Comparison of ENCODE assay signal across 7 cellular contexts in genomic region chr2:11778923-11779757, GRCh38. TPM values are rescaled to one million over a fixed set of nuclear protein-coding genes. Genes with fewer than 3 reads are reported as not detected.
DNase-seq lines count a peak whose midpoint lies in the region; ATAC-seq, FAIRE-seq and TF ChIP-seq lines count a peak whose summit lies in the region.

No MANE protein-coding gene starts in this region.

- TF ChIP-seq POLR2A in GM12891 (IDR thresholded peaks at IDR 0.05; ENCODE audit: low read depth, low read length), result no peak
- no peak for TF ChIP-seq POLR2A in HCT116 (IDR thresholded peaks at IDR 0.05; ENCODE audit: borderline replicate concordance, extremely low read depth, insufficient read depth, insufficient read length)
- TF ChIP-seq POLR2A in gastrocnemius medialis (IDR thresholded peaks at IDR 0.05), result no peak

- H3K9me3 ChIP-seq in HCT116 (ENCODE audit: control insufficient read depth in 1 of 2, insufficient read depth in 1 of 2, low read depth in 1 of 2, low read length in 2 of 2) (no peaks in the 10 kb centered on the region), MM.1S (replicated peaks; ENCODE audit: insufficient read depth, low read length) (no peaks in the 10 kb centered on the region), right cardiac atrium (ENCODE audit: control insufficient read depth, low read length) (no peaks in the 10 kb centered on the region), gastrocnemius medialis (no peaks in the 10 kb centered on the region)

- peak; percentile 98 for TF ChIP-seq RAD21 in HCT116 (IDR thresholded peaks at IDR 0.05; ENCODE audit: low read depth)

- peak; percentile 87 to 96 (median 96) for TF ChIP-seq CTCF in HCT116 (IDR thresholded peaks at IDR 0.05 in 2 of 3, conservative IDR thresholded peaks at IDR 0.05 in 1 of 3; ENCODE audit: borderline replicate concordance in 1 of 3, insufficient read depth in 1 of 3, low read depth in 2 of 3, low read length in 2 of 3)
- TF ChIP-seq CTCF in MM.1S (IDR thresholded peaks at IDR 0.05; ENCODE audit: low read length), result peak; percentile 91
- peak; percentile 97 to 99 (median 98) for TF ChIP-seq CTCF in gastrocnemius medialis (IDR thresholded peaks at IDR 0.05 in 4 of 5, conservative IDR thresholded peaks at IDR 0.05 in 1 of 5)

- RAD21 ChIA-PET in HCT116 (lab: Charles Lee; ENCODE audit: low non-redundant PET in 1 of 2, low total read pairs in 2 of 2, uncharacterized antibody in 2 of 2, unreplicated experiment in 2 of 2), result interaction anchor here (0.7 to 1.9 kb wide), 6 partner anchors 32 to 1228 kb away, joined by 3 to 9 read pairs (median 4); partner anchors contain the start of gene LPIN1 (in 1 of the 2)

- intact Hi-C loops in HCT116 (cut with micrococcal nuclease), result loop anchor here (1.0 to 5.0 kb wide), 6 partner anchors 41 to 646 kb away; a partner anchor contains a TSS
- intact Hi-C loops in right cardiac atrium (cut with DNase I), result loop anchor here (2.0 to 5.0 kb wide), 4 partner anchors 37 to 92 kb away; no protein-coding TSS in a partner anchor
- intact Hi-C loops in gastrocnemius medialis (cut with DNase I; ENCODE audit: low total_unique reads), result loop anchor here (1.0 to 2.0 kb wide), 3 partner anchors 40 to 91 kb away; no protein-coding TSS in a partner anchor

- H3K4me3 Mint-ChIP-seq in T-helper 1 cell treated with Interleukin-12 subunit alpha and Interleukin-12 subunit beta and Interleukin-4 antibody, amounts not matched to agents 30 μg/mL and 1 μg/mL, for 36 hours, result peak overlapping the region; percentile 33

- H3K36me3 ChIP-seq in HCT116 (ENCODE audit: control insufficient read depth in 1 of 2, insufficient read depth in 2 of 2, low read length in 2 of 2), result peaks cover 5 to 7% of the 10 kb centered on the region in 2 experiments; a peak in 1 of 4 replicates
- peaks cover 34% of the 10 kb centered on the region for H3K36me3 ChIP-seq in MM.1S (replicated peaks; ENCODE audit: insufficient read depth, low read length)
- peaks cover 0 to 51% of the 10 kb centered on the region in 2 donors for H3K36me3 ChIP-seq in gastrocnemius medialis

- FAIRE-seq in GM12891 (lab: Jason Lieb, UNC), result peak; percentile 86

- H3F3A ChIP-seq in MM.1S (ENCODE audit: insufficient read depth, low read length), result peaks cover 30% of the 10 kb centered on the region

- in situ Hi-C loops in gastrocnemius medialis (cut with MboI; ENCODE audit: low sequenced_read_pairs in 4 of 4), result loop anchor here (5.0 to 25.0 kb wide), 3 partner anchors 82 to 317 kb away; partner anchors contain the start of gene E2F6 (in 1 of the 4)

- H3K36me3 Mint-ChIP-seq in T-helper 1 cell treated with Interleukin-12 subunit alpha and Interleukin-12 subunit beta and Interleukin-4 antibody, amounts not matched to agents 30 μg/mL and 1 μg/mL, for 36 hours (ENCODE audit: low read depth), result peaks cover 46% of the 10 kb centered on the region

- H3K79me2 ChIP-seq in HCT116 (ENCODE audit: insufficient read depth, low read length) (no peaks in the 10 kb centered on the region), MM.1S (ENCODE audit: low read length) (peaks cover 87% of the 10 kb centered on the region)

- peak; percentile 72 for DNase-seq in GM12891 (ENCODE audit: insufficient read length, low spot score)
- peak; percentile 34 for DNase-seq in HCT116 (ENCODE audit: low read depth, low spot score)
- DNase-seq in MM.1S, result peak; percentile 68
- peak; percentile 29 for DNase-seq in amniotic epithelial cell (ENCODE audit: low read depth)
- peak; percentile 81 to 92 (median 91) for DNase-seq in right cardiac atrium
- DNase-seq in gastrocnemius medialis, result peak; percentile 59 to 76

- H3K4me2 ChIP-seq in HCT116 (ENCODE audit: low read length) (peak overlapping the region; percentile 60), MM.1S (ENCODE audit: low read depth, low read length) (peak overlapping the region; percentile 19; the same call in 1 of the 2 replicates)

- H3K9ac ChIP-seq in HCT116 (ENCODE audit: low read length) (peak overlapping the region; percentile 37), MM.1S (ENCODE audit: low read length) (no peak overlapping the region)

- no TSS peak for BruUV-seq in HCT116 (replicated peaks; lab: Mats Ljungman, UMichigan)

- peaks cover 38% of the 10 kb centered on the region for H3K4me1 Mint-ChIP-seq in T-helper 1 cell treated with Interleukin-12 subunit alpha and Interleukin-12 subunit beta and Interleukin-4 antibody, amounts not matched to agents 30 μg/mL and 1 μg/mL, for 36 hours (ENCODE audit: low read depth)

- POLR2A ChIA-PET in HCT116 (lab: Charles Lee), result interaction anchor here (1.2 kb wide), 1 partner anchor 40 kb away, joined by 3 read pairs; no protein-coding TSS in a partner anchor

- no peaks in the 10 kb centered on the region for H3K9me2 ChIP-seq in HCT116 (ENCODE audit: insufficient read depth)
- no peaks in the 10 kb centered on the region for H3K9me2 ChIP-seq in MM.1S (replicated peaks; ENCODE audit: insufficient read depth, low read length)

- 0 out of 4 replicates have a peak overlapping the region, but pooled peaks of 1 of the 2 experiments have one; percentile 28 for H3K4me3 ChIP-seq in HCT116 (replicated peaks in 1 of 2; ENCODE audit: low read depth in 1 of 2, low read length in 2 of 2)
- H3K4me3 ChIP-seq in MM.1S (ENCODE audit: low read length), result no peak overlapping the region
- no peak overlapping the region for H3K4me3 ChIP-seq in right cardiac atrium (ENCODE audit: low read length)
- H3K4me3 ChIP-seq in gastrocnemius medialis, result no peak overlapping the region

- no peaks in the 10 kb centered on the region for H3K27me3 ChIP-seq in HCT116 (ENCODE audit: insufficient read depth, low read length)
- H3K27me3 ChIP-seq in MM.1S (replicated peaks; ENCODE audit: insufficient read depth, low read length), result no peaks in the 10 kb centered on the region
- H3K27me3 ChIP-seq in right cardiac atrium (ENCODE audit: control insufficient read depth, insufficient read depth), result no peaks in the 10 kb centered on the region
- H3K27me3 ChIP-seq in gastrocnemius medialis, result no peaks in the 10 kb centered on the region

- no peak overlapping the region for H3K27ac ChIP-seq in HCT116 (ENCODE audit: low read depth, low read length)
- H3K27ac ChIP-seq in MM.1S (ENCODE audit: low read length), result peak overlapping the region; percentile 23; the same call in 1 of the 2 replicates
- no peak overlapping the region for H3K27ac ChIP-seq in right cardiac atrium (ENCODE audit: low read length)
- H3K27ac ChIP-seq in gastrocnemius medialis, result peak overlapping the region; percentile 58 to 70 (median 66)

- H3K27me3 Mint-ChIP-seq in T-helper 1 cell treated with Interleukin-12 subunit alpha and Interleukin-12 subunit beta and Interleukin-4 antibody, amounts not matched to agents 30 μg/mL and 1 μg/mL, for 36 hours (ENCODE audit: low read depth), result no peaks in the 10 kb centered on the region

- peak overlapping the region; percentile 56 for H2AFZ ChIP-seq in HCT116 (ENCODE audit: low read depth, low read length, poor library complexity, severe bottlenecking)
- no peak overlapping the region for H2AFZ ChIP-seq in MM.1S (ENCODE audit: low read length)

- H3K4me1 ChIP-seq in HCT116 (ENCODE audit: control insufficient read depth in 1 of 2, insufficient read depth in 2 of 2, low read length in 2 of 2) (peaks cover 0 to 11% of the 10 kb centered on the region in 2 experiments; a peak in 3 of 4 replicates), MM.1S (ENCODE audit: low read length) (peaks cover 33% of the 10 kb centered on the region), right cardiac atrium (ENCODE audit: control insufficient read depth, insufficient read depth, low read length) (no peaks in the 10 kb centered on the region), gastrocnemius medialis (peaks cover 40 to 51% of the 10 kb centered on the region in 2 donors)

- H3K27ac Mint-ChIP-seq in T-helper 1 cell treated with Interleukin-12 subunit alpha and Interleukin-12 subunit beta and Interleukin-4 antibody, amounts not matched to agents 30 μg/mL and 1 μg/mL, for 36 hours, result peak overlapping the region; percentile 66

- peak; percentile 100 for ATAC-seq in HCT116
- peak; percentile 88 to 96 for ATAC-seq in right cardiac atrium
- ATAC-seq in gastrocnemius medialis, result peak; percentile 72 to 87

- H4K20me1 ChIP-seq in HCT116 (ENCODE audit: insufficient read depth), result no peaks in the 10 kb centered on the region
- peaks cover 4% of the 10 kb centered on the region; the same call in 1 of the 2 replicates for H4K20me1 ChIP-seq in MM.1S (ENCODE audit: insufficient read depth, low read length)

- CTCF ChIA-PET in HCT116 (lab: Charles Lee), result interaction anchor here (0.6 to 3.4 kb wide), 17 partner anchors 9 to 195 kb away, joined by 3 to 36 read pairs (median 4); no protein-coding TSS in a partner anchor

- WGBS in right cardiac atrium, result 24% methylated on average over 23 of the region's 23 CpGs

- H3K9me3 Mint-ChIP-seq in T-helper 1 cell treated with Interleukin-12 subunit alpha and Interleukin-12 subunit beta and Interleukin-4 antibody, amounts not matched to agents 30 μg/mL and 1 μg/mL, for 36 hours, result no peaks in the 10 kb centered on the region

TF ChIP-seq in GM12891, 5 proteins besides CTCF, POLR2A, EP300 and RAD21:
- TF ChIP-seq POLR2AphosphoS5 (IDR thresholded peaks at IDR 0.05; ENCODE audit: low read depth, low read length) (no peak), SPI1 (IDR thresholded peaks at IDR 0.05; ENCODE audit: low read depth, low read length) (no peak), TAF1 (IDR thresholded peaks at IDR 0.05; ENCODE audit: low read depth, low read length) (no peak), POU2F2 (IDR thresholded peaks at IDR 0.05; ENCODE audit: low read depth, low read length) (no peak), PAX5 (IDR thresholded peaks at IDR 0.05; ENCODE audit: insufficient read depth, low read length, severe bottlenecking) (no peak)

TF ChIP-seq in HCT116, 20 proteins besides CTCF, POLR2A, EP300 and RAD21 (continues in another document):
- TF ChIP-seq EZH2phosphoT487 (IDR thresholded peaks at IDR 0.05; ENCODE audit: borderline replicate concordance) (no peak), ZFX (IDR thresholded peaks at IDR 0.05) (no peak)

RNA-seq across cellular contexts. Expression of gene LPIN1, which starts 32.7 kb away (rescaled TPM):
- polyA plus RNA-seq in GM12891 (2012; ENCODE audit: low read depth, missing spikeins), result 11.1 TPM
- total RNA-seq in HCT116 (2021; ENCODE audit: unreplicated experiment) (16.7 TPM), right cardiac atrium (10 to 100 TPM; 24.5 to 42.9 (median 38.7) TPM), gastrocnemius medialis (100 to 1,000 TPM; 292 to 606 (median 472) TPM)
- polyA plus RNA-seq in HCT116 (2012), result 7.7 and 9.4 TPM in 2 replicates
- polyA plus RNA-seq in right cardiac atrium, result 15.3 TPM

Comparison
In these comparisons a context has a peak if more than half of its experiments do, and no peak if none do; other contexts are left out.
1. DNase-seq: peak in every context shown above with its lines; median percentile 91 in right cardiac atrium; 72 in GM12891; 68 in MM.1S; 68 in gastrocnemius medialis; 34 in HCT116; 29 in amniotic epithelial cell.
2. H3K27ac ChIP-seq: peak in MM.1S (single experiment) and gastrocnemius medialis (4 of 4); none in HCT116 (single experiment) and right cardiac atrium (single experiment).
3. RNA of gene LPIN1, which starts 32.7 kb away (total RNA-seq): 292 to 606 TPM in gastrocnemius medialis; 24.5 to 42.9 TPM in right cardiac atrium and 16.7 TPM in HCT116 (single experiment); every median in the first group is over 4 times any median in the second.
4. Peak in every context shown above with its lines, with median percentiles within 50 percentile points of each other: ATAC-seq and CTCF ChIP-seq.